ENCODE assay signal across 1 cellular context in the genomic region with DNA sequence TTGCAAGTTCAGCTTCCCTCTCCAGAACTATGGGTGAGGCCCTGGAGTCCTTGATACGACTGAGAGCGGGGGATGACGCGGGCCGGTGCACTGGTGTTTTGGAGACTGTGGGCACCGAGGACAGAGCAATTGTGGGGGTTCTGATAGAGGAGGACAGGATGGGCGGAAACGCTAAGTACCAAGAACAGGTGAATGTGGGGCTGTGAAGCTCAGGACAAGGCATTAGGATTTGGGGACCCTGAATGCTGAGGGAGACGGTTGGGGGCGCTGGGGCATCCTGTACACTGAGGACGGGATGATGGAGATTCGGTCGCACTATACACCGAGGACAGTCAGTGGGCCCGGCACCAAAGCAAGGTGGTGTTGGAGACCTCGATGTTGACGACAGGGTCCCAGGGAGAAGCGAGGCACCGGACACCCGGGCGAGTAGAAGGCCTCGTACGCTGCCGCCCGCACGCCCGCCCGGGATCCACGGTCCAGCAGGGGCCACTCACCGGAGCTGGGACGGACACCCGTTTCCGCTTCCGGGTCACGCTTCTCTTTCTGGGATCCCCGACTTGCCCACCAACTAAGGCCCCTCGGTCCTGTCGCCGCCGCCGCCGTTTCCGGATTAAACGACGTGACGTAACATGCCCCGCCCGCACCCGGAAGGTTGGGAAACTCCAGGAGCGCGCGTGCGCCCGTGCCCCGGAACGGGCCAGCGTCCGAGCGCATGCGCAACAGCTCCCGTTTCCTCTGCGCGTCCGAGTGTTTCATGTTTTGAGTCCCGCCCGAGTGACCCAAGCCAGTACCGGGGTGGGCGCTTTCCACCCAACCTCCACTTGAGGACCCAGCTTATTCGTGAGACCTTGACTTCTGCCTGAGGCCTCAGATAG.
TF ChIP-seq lines count a peak whose summit lies in the region.

CHMP2A (minus strand) TSS at position 612 of the 875 bp plus-strand sequence. CDS start 893 bp downstream, outside the sequence.

TF ChIP-seq in GM12878, 131 proteins besides CTCF, POLR2A, EP300 and RAD21 (continued from another document):
- TF ChIP-seq ZNF622 (IDR thresholded peaks at IDR 0.05) (no peak), CEBPB (IDR thresholded peaks at IDR 0.05; ENCODE audit: borderline replicate concordance in 1 of 2, low read depth in 2 of 2, low read length in 2 of 2) (peak in 1 of 2 experiments; percentile 33; a peak in 1 of 4 replicates), RAD51 (IDR thresholded peaks at IDR 0.05) (no peak), ASH2L (IDR thresholded peaks at IDR 0.05; ENCODE audit: borderline replicate concordance, low read depth) (0 out of 2 replicates have a peak, but pooled peaks have one; percentile 59), CREB1 (IDR thresholded peaks at IDR 0.05; ENCODE audit: low read depth) (no peak), SRF (IDR thresholded peaks at IDR 0.05; ENCODE audit: low read depth in 2 of 2, low read length in 2 of 2) (peak in 1 of 2 experiments; percentile 47; a peak in 1 of 4 replicates), YBX1 (IDR thresholded peaks at IDR 0.05) (no peak), IKZF2 (IDR thresholded peaks at IDR 0.05) (no peak), ZSCAN29 (IDR thresholded peaks at IDR 0.05) (no peak), DPF2 (IDR thresholded peaks at IDR 0.05) (0 out of 2 replicates have a peak, but pooled peaks have one; percentile 64), CHD1 (IDR thresholded peaks at IDR 0.05; ENCODE audit: low read depth, low read length) (no peak), SPI1 (IDR thresholded peaks at IDR 0.05; ENCODE audit: borderline replicate concordance, insufficient read depth, low read depth, low read length) (no peak), HCFC1 (IDR thresholded peaks at IDR 0.05; ENCODE audit: low read length) (peak; percentile 72), WRNIP1 (IDR thresholded peaks at IDR 0.05; ENCODE audit: borderline replicate concordance, low read depth, low read length) (no peak), TCF7 (IDR thresholded peaks at IDR 0.05; ENCODE audit: borderline replicate concordance) (no peak), LARP7 (IDR thresholded peaks at IDR 0.05) (peak; percentile 87), BHLHE40 (IDR thresholded peaks at IDR 0.05; ENCODE audit: borderline replicate concordance in 1 of 2, low read depth in 2 of 2, low read length in 1 of 2) (peak; percentile 79 to 94; a peak in 3 of 4 replicates), JUNB (IDR thresholded peaks at IDR 0.05) (no peak), ZNF207 (IDR thresholded peaks at IDR 0.05; ENCODE audit: borderline replicate concordance) (no peak), SREBF1 (IDR thresholded peaks at IDR 0.05; ENCODE audit: low read length) (no peak), STAT3 (IDR thresholded peaks at IDR 0.05; ENCODE audit: low read depth, low read length) (no peak), PBX3 (IDR thresholded peaks at IDR 0.05; ENCODE audit: insufficient replicate concordance, low read depth, low read length) (peak; percentile 32), SMAD5 (IDR thresholded peaks at IDR 0.05; ENCODE audit: low read depth) (peak; percentile 76; the same call in 1 of the 2 replicates), NFXL1 (IDR thresholded peaks at IDR 0.05; ENCODE audit: borderline replicate concordance) (no peak), PAX5 (IDR thresholded peaks at IDR 0.05; ENCODE audit: borderline replicate concordance, low read depth, low read length) (peak; percentile 42; the same call in 1 of the 2 replicates), NBN (IDR thresholded peaks at IDR 0.05) (peak; percentile 85), NR2F1 (conservative IDR thresholded peaks at IDR 0.05) (peak; percentile 32; the same call in 1 of the 2 replicates), ZNF217 (IDR thresholded peaks at IDR 0.05) (no peak), MEF2A (IDR thresholded peaks at IDR 0.05; ENCODE audit: insufficient read depth, low read depth, low read length) (no peak), FOXK2 (IDR thresholded peaks at IDR 0.05) (no peak), ZBTB11 (CRISPR knock-in tag; IDR thresholded peaks at IDR 0.05) (peak; percentile 76)
- TF ChIP-seq, protein P1, sequence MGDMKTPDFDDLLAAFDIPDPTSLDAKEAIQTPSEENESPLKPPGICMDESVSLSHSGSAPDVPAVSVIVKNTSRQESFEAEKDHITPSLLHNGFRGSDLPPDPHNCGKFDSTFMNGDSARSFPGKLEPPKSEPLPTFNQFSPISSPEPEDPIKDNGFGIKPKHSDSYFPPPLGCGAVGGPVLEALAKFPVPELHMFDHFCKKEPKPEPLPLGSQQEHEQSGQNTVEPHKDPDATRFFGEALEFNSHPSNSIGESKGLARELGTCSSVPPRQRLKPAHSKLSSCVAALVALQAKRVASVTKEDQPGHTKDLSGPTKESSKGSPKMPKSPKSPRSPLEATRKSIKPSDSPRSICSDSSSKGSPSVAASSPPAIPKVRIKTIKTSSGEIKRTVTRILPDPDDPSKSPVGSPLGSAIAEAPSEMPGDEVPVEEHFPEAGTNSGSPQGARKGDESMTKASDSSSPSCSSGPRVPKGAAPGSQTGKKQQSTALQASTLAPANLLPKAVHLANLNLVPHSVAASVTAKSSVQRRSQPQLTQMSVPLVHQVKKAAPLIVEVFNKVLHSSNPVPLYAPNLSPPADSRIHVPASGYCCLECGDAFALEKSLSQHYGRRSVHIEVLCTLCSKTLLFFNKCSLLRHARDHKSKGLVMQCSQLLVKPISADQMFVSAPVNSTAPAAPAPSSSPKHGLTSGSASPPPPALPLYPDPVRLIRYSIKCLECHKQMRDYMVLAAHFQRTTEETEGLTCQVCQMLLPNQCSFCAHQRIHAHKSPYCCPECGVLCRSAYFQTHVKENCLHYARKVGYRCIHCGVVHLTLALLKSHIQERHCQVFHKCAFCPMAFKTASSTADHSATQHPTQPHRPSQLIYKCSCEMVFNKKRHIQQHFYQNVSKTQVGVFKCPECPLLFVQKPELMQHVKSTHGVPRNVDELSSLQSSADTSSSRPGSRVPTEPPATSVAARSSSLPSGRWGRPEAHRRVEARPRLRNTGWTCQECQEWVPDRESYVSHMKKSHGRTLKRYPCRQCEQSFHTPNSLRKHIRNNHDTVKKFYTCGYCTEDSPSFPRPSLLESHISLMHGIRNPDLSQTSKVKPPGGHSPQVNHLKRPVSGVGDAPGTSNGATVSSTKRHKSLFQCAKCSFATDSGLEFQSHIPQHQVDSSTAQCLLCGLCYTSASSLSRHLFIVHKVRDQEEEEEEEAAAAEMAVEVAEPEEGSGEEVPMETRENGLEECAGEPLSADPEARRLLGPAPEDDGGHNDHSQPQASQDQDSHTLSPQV (IDR thresholded peaks at IDR 0.05), result no peak; the same call in 1 of the 2 replicates
- TF ChIP-seq, protein P2, sequence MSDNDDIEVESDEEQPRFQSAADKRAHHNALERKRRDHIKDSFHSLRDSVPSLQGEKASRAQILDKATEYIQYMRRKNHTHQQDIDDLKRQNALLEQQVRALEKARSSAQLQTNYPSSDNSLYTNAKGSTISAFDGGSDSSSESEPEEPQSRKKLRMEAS (IDR thresholded peaks at IDR 0.05; ENCODE audit: low read depth, low read length), result peak; percentile 40; the same call in 1 of the 2 replicates
